21 cellular contexts compared by ENCODE assay signal in genomic region chr11:84260862-84261261, GRCh38.
DNase-seq lines count a peak whose midpoint lies in the region; FAIRE-seq and TF ChIP-seq lines count a peak whose summit lies in the region.
"Had no signal": no experiment of that assay in that cellular context is flagged by ENCODE, and none has a peak within 500 bp of the region (broad histone marks: within the 10 kb centered on the region; RNA-seq: fewer than 3 reads in every experiment).

No MANE protein-coding gene starts in this region.

- H3K4me3 ChIP-seq in astrocyte of the spinal cord (ENCODE audit: low read depth, low read length), result no peak overlapping the region
- H3K4me3 ChIP-seq: SJCRH30 had no signal

- TF ChIP-seq CTCF in D721Med (IDR thresholded peaks at IDR 0.05; ENCODE audit: insufficient read depth, missing control alignments), result no peak
- no peak for TF ChIP-seq CTCF in astrocyte of the spinal cord (IDR thresholded peaks at IDR 0.05; ENCODE audit: low read depth, low read length)
- TF ChIP-seq CTCF in glutamatergic neuron (IDR thresholded peaks at IDR 0.05; ENCODE audit: partially characterized antibody, unreplicated experiment), result no peak

- DNase-seq in D721Med (ENCODE audit: insufficient read length, low spot score) (no peak), NCI-H524 (lab: John Stamatoyannopoulos, UW) (peak; percentile 56 to 87), astrocyte of the spinal cord (ENCODE audit: low read depth, low spot score) (peak; percentile 33), glutamatergic neuron (no peak), NCI-H187 treated with DMSO at 0.1 percent for 48 hours (lab: John Stamatoyannopoulos, UW) (no peak), NCI-H2196 treated with DMSO at 0.1 percent for 48 hours (lab: John Stamatoyannopoulos, UW; ENCODE audit: unreplicated experiment) (no peak)
- DNase-seq in activated naive CD8-positive, alpha-beta T cell treated with anti-CD3 and anti-CD28 coated beads for 36 hours, result no peak
- DNase-seq: ACHN; Calu3; CD4-positive, alpha-beta T cell; GOT3; MV-4-11; NCI-H2081; NCI-H226; NCI-H774; OCI-M1; SJCRH30 had no signal

- FAIRE-seq in D721Med (lab: Jason Lieb, UNC), result peak; percentile 99
- FAIRE-seq: HTR-8/SVneo had no signal

- H3K27ac ChIP-seq in layer of hippocampus (ENCODE audit: low read depth, low read length), result peak overlapping the region; percentile 23
- H3K27ac ChIP-seq: RWPE1, SJCRH30 had no signal

- H3K4me1 Mint-ChIP-seq in glutamatergic neuron (ENCODE audit: low read depth, unreplicated experiment), result peaks cover 10% of the 10 kb centered on the region
- H3K4me1 Mint-ChIP-seq in activated naive CD8-positive, alpha-beta T cell treated with anti-CD3 and anti-CD28 coated beads for 36 hours, result no peaks in the 10 kb centered on the region
- H3K4me1 Mint-ChIP-seq: B cell had no signal

- no peaks in the 10 kb centered on the region for H3K27me3 Mint-ChIP-seq in glutamatergic neuron (ENCODE audit: unreplicated experiment)
- no peaks in the 10 kb centered on the region for H3K27me3 Mint-ChIP-seq in activated naive CD8-positive, alpha-beta T cell treated with anti-CD3 and anti-CD28 coated beads for 36 hours
- H3K27me3 Mint-ChIP-seq: B cell; CD4-positive, alpha-beta T cell had no signal

- H3K4me3 Mint-ChIP-seq in glutamatergic neuron (ENCODE audit: unreplicated experiment), result no peak overlapping the region
- no peak overlapping the region for H3K4me3 Mint-ChIP-seq in activated naive CD8-positive, alpha-beta T cell treated with anti-CD3 and anti-CD28 coated beads for 36 hours
- H3K4me3 Mint-ChIP-seq: B cell; CD4-positive, alpha-beta T cell had no signal

- in situ Hi-C loops in astrocyte of the spinal cord (cut with HindIII; ENCODE audit: low sequenced_read_pairs), result no loop called here

- no peak overlapping the region for H3K27ac Mint-ChIP-seq in glutamatergic neuron (ENCODE audit: unreplicated experiment)
- no peak overlapping the region for H3K27ac Mint-ChIP-seq in activated naive CD8-positive, alpha-beta T cell treated with anti-CD3 and anti-CD28 coated beads for 36 hours
- H3K27ac Mint-ChIP-seq: B cell; CD4-positive, alpha-beta T cell had no signal

- no peaks in the 10 kb centered on the region for H3K36me3 Mint-ChIP-seq in glutamatergic neuron (ENCODE audit: unreplicated experiment)
- no peaks in the 10 kb centered on the region for H3K36me3 Mint-ChIP-seq in activated naive CD8-positive, alpha-beta T cell treated with anti-CD3 and anti-CD28 coated beads for 36 hours

- no peaks in the 10 kb centered on the region for H3K9me3 Mint-ChIP-seq in glutamatergic neuron (ENCODE audit: unreplicated experiment)
- peaks cover 9% of the 10 kb centered on the region for H3K9me3 Mint-ChIP-seq in activated naive CD8-positive, alpha-beta T cell treated with anti-CD3 and anti-CD28 coated beads for 36 hours

- H3K27me3 ChIP-seq in layer of hippocampus (ENCODE audit: control insufficient read depth, insufficient read depth, low read length), result no peaks in the 10 kb centered on the region
- H3K27me3 ChIP-seq: SJCRH30 had no signal

Comparison
In these comparisons a context has a peak if more than half of its experiments do, and no peak if none do; other contexts are left out.
1. DNase-seq: peak in NCI-H524 (2 of 2) and astrocyte of the spinal cord (single experiment); none in D721Med (single experiment), glutamatergic neuron (single experiment), activated naive CD8-positive, alpha-beta T cell treated with anti-CD3 and anti-CD28 coated beads for 36 hours (single experiment), NCI-H187 treated with DMSO at 0.1 percent for 48 hours (single experiment) and NCI-H2196 treated with DMSO at 0.1 percent for 48 hours (single experiment).